9 cellular contexts compared by ENCODE assay signal in the genomic region with DNA sequence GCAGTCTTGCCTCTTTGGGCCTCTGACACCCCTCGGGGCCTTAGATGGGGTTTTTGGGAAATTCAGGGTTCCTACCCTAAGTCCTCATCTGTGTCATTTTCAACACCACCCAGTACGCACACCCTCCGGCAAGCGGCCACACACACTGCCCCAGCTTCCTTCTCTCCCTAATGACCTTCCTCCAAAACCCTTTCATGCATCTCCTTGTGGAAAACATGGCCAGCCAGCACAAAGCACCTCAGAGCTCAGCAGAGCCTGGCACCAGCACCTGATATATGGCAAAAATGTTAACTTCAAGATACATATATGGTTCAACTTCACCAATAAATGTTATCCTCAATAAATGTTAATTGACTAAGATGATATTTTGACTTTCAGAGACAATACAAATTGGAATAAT. TPM values are rescaled to one million over a fixed set of nuclear protein-coding genes. Genes with fewer than 3 reads are reported as not detected.
"Had no signal": no experiment of that assay in that cellular context is flagged by ENCODE, and none has a peak within 500 bp of the region (broad histone marks: within the 10 kb centered on the region; RNA-seq: fewer than 3 reads in every experiment).

No MANE protein-coding gene starts in this region.

RNA-seq across cellular contexts. Expression of a gene that starts 59.3 kb away (rescaled TPM):
- total RNA-seq: LHCN-M2, MCF 10A, NCI-H460, OCI-LY7, PC-9, Right ventricle myocardium inferior, RPMI7951, SJCRH30, SK-MEL-5 had no signal
